In the genomic region with DNA sequence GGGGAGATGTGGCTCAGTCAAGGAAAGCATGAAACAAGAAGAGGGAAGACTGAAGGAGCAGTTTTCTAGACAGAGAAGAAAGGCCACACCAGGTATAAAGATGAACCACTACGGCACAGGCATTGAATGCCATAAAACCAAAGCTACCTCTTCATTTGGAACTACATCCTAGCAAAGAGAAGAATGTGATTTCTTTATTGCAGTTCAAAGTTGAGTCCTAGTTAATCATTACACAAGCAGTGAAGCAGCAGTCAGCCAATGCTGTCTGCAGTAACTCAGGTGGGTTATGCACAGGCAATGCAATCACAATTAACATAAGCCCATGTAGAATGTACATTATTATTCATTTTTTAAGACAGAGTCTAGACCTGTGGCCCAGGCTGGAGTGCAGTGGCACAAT, we compare ENCODE assay signal across 1 cellular context.
TF ChIP-seq lines count a peak whose summit lies in the region.

No MANE protein-coding gene starts in this region.

TF ChIP-seq in HepG2, 621 proteins besides CTCF, POLR2A, EP300 and RAD21 (continued from another document):
- TF ChIP-seq, protein P1, sequence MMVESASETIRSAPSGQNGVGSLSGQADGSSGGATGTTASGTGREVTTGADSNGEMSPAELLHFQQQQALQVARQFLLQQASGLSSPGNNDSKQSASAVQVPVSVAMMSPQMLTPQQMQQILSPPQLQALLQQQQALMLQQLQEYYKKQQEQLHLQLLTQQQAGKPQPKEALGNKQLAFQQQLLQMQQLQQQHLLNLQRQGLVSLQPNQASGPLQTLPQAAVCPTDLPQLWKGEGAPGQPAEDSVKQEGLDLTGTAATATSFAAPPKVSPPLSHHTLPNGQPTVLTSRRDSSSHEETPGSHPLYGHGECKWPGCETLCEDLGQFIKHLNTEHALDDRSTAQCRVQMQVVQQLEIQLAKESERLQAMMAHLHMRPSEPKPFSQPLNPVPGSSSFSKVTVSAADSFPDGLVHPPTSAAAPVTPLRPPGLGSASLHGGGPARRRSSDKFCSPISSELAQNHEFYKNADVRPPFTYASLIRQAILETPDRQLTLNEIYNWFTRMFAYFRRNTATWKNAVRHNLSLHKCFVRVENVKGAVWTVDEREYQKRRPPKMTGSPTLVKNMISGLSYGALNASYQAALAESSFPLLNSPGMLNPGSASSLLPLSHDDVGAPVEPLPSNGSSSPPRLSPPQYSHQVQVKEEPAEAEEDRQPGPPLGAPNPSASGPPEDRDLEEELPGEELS (CRISPR knock-in tag; IDR thresholded peaks at IDR 0.05), result no peak
- TF ChIP-seq ATAD3A (CRISPR knock-in tag; IDR thresholded peaks at IDR 0.05) (no peak), ZNF468 (CRISPR knock-in tag; IDR thresholded peaks at IDR 0.05) (no peak), HIC2 (CRISPR knock-in tag; IDR thresholded peaks at IDR 0.05; ENCODE audit: low read depth) (no peak), SCMH1 (CRISPR knock-in tag; IDR thresholded peaks at IDR 0.05; ENCODE audit: borderline replicate concordance) (no peak), BCL6 (CRISPR knock-in tag; IDR thresholded peaks at IDR 0.05) (no peak), ZNF354B (CRISPR knock-in tag; IDR thresholded peaks at IDR 0.05) (no peak), U2AF1 (optimal IDR thresholded peaks at IDR 0.05; ENCODE audit: low read depth, low read length) (no peak), GPN1 (CRISPR knock-in tag; IDR thresholded peaks at IDR 0.05; ENCODE audit: borderline replicate concordance) (no peak), ZNF737 (CRISPR knock-in tag; IDR thresholded peaks at IDR 0.05; ENCODE audit: borderline replicate concordance) (no peak), ZNF619 (CRISPR knock-in tag; IDR thresholded peaks at IDR 0.05) (no peak), FOXJ3 (CRISPR knock-in tag; IDR thresholded peaks at IDR 0.05; ENCODE audit: borderline replicate concordance) (no peak), ZMYM3 (CRISPR knock-in tag; IDR thresholded peaks at IDR 0.05) (0 out of 2 replicates have a peak, but pooled peaks have one; percentile 7), JUNB (CRISPR knock-in tag; IDR thresholded peaks at IDR 0.05; ENCODE audit: borderline replicate concordance) (no peak), SRSF9 (IDR thresholded peaks at IDR 0.05; ENCODE audit: borderline replicate concordance, insufficient read depth, low read depth, low read length, poor library complexity, severe bottlenecking) (no peak), ZBTB3 (CRISPR knock-in tag; IDR thresholded peaks at IDR 0.05; ENCODE audit: borderline replicate concordance, low read depth) (no peak), MTERF4 (CRISPR knock-in tag; IDR thresholded peaks at IDR 0.05) (no peak), RBM22 (optimal IDR thresholded peaks at IDR 0.05; ENCODE audit: low read length) (no peak), MAX (IDR thresholded peaks at IDR 0.05) (0 out of 2 replicates have a peak, but pooled peaks have one; percentile 29), TBX2 (CRISPR knock-in tag; IDR thresholded peaks at IDR 0.05; ENCODE audit: borderline replicate concordance) (no peak), MBNL3 (CRISPR knock-in tag; conservative IDR thresholded peaks at IDR 0.05) (no peak), ZNF251 (CRISPR knock-in tag; IDR thresholded peaks at IDR 0.05) (no peak), ZNF17 (CRISPR knock-in tag; IDR thresholded peaks at IDR 0.05) (no peak)
- TF ChIP-seq, protein P2, sequence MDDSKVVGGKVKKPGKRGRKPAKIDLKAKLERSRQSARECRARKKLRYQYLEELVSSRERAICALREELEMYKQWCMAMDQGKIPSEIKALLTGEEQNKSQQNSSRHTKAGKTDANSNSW (CRISPR knock-in tag; IDR thresholded peaks at IDR 0.05; ENCODE audit: borderline replicate concordance), result no peak
- TF ChIP-seq, protein P3, sequence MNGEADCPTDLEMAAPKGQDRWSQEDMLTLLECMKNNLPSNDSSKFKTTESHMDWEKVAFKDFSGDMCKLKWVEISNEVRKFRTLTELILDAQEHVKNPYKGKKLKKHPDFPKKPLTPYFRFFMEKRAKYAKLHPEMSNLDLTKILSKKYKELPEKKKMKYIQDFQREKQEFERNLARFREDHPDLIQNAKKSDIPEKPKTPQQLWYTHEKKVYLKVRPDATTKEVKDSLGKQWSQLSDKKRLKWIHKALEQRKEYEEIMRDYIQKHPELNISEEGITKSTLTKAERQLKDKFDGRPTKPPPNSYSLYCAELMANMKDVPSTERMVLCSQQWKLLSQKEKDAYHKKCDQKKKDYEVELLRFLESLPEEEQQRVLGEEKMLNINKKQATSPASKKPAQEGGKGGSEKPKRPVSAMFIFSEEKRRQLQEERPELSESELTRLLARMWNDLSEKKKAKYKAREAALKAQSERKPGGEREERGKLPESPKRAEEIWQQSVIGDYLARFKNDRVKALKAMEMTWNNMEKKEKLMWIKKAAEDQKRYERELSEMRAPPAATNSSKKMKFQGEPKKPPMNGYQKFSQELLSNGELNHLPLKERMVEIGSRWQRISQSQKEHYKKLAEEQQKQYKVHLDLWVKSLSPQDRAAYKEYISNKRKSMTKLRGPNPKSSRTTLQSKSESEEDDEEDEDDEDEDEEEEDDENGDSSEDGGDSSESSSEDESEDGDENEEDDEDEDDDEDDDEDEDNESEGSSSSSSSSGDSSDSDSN (CRISPR knock-in tag; IDR thresholded peaks at IDR 0.05), result no peak
